Comparison of ENCODE assay signal across 6 cellular contexts in the genomic region with DNA sequence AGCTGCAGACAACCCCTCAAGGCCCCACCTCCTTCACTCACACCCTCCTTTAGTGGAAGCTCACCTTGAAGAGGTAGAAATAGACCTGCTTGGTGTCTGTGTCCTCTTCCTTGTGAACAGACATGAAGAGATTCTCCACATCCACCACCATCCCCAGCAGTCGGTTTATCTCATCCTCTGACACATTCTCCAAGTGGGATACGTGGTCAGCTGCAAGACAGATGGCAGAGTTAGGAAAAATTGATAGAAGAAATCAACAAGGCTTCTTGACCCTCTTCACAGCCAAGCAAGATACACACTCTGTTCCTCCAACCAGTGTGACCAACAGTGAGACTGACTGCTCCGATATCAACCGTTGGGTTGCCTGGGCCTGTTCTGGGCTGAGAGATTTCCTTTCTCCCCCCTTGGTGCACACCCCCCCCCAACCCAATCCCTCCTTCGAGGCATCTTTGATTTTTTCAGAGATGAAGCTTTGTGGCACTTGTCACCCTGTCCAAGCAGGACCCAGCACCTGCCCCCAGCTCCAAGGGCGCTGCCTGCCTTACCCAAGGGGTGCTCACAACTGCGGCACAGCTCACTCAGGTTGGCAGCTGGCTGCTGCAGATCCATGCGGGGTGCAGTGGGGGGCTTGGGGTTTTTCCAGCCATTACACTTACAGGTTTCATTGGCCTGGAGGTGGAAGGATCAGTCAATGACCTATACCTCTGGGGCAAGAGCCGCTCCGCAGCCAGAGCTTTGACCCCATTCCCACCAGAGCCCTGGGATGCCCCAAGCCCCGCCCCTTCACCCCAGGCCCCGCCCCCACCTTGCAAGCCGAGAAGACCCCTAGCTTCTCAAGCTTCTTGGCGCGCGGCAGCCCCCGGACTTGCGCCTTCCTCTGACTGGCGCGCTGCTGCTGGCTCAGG. TPM values are rescaled to one million over a fixed set of nuclear protein-coding genes. Genes with fewer than 3 reads are reported as not detected.
A peak's percentile ranks its signal among the peaks of the same experiment; 100 is the strongest.
DNase-seq lines count a peak whose midpoint lies in the region; ATAC-seq and TF ChIP-seq lines count a peak whose summit lies in the region.

No MANE protein-coding gene starts in this region.

- H3K36me3 ChIP-seq in SJCRH30 (peaks cover 14% of the 10 kb centered on the region), hepatocyte (replicated peaks; ENCODE audit: insufficient read depth, low read depth) (no peaks in the 10 kb centered on the region), upper lobe of left lung (peaks cover 5 to 34% (median 9%) of the 10 kb centered on the region in 4 donors)

- TF ChIP-seq CTCF in GM12864 (IDR thresholded peaks at IDR 0.05; ENCODE audit: low read depth, low read length, missing control alignments) (no peak), hepatocyte (IDR thresholded peaks at IDR 0.05; ENCODE audit: poor library complexity) (no peak), upper lobe of left lung (IDR thresholded peaks at IDR 0.05) (no peak)

- peak overlapping the region; percentile 93 for H3K4me2 ChIP-seq in hepatocyte

- ATAC-seq in upper lobe of left lung (ENCODE audit: low FRiP score in 2 of 2), result peak in 1 of 2 donors; percentile 37

- no peaks in the 10 kb centered on the region for H3K79me2 ChIP-seq in hepatocyte

- H3K27ac ChIP-seq in SJCRH30, result peak overlapping the region; percentile 55; the same call in 1 of the 2 replicates
- H3K27ac ChIP-seq in hepatocyte, result no peak overlapping the region
- peak overlapping the region; percentile 11 to 80 (median 52) for H3K27ac ChIP-seq in upper lobe of left lung

- H3K27me3 ChIP-seq in SJCRH30, result no peaks in the 10 kb centered on the region
- H3K27me3 ChIP-seq in hepatocyte, result no peaks in the 10 kb centered on the region
- H3K27me3 ChIP-seq in upper lobe of left lung, result no peaks in the 10 kb centered on the region

- no peak for TF ChIP-seq EP300 in upper lobe of left lung (IDR thresholded peaks at IDR 0.05)

- H4K20me1 ChIP-seq in hepatocyte (ENCODE audit: insufficient read depth, poor library complexity, severe bottlenecking), result no peaks in the 10 kb centered on the region

- no peak for TF ChIP-seq POLR2A in upper lobe of left lung (IDR thresholded peaks at IDR 0.05)

- peak overlapping the region; percentile 97 for H2AFZ ChIP-seq in hepatocyte

- H3K9me2 ChIP-seq in hepatocyte (replicated peaks; ENCODE audit: insufficient read depth), result no peaks in the 10 kb centered on the region

- WGBS in hepatocyte (ENCODE audit: low lambda C conversion rate, missing lambda C conversion rate), result 39% methylated on average over 16 of the region's 20 CpGs
- WGBS in upper lobe of left lung, 2 donors, result 23 to 59% methylated on average over 8 to 9 of the region's 20 CpGs

- H3K4me3 ChIP-seq in GM12864 (ENCODE audit: low read depth, low read length), result peak overlapping the region; percentile 56
- H3K4me3 ChIP-seq in SJCRH30, result peak overlapping the region; percentile 61
- H3K4me3 ChIP-seq in hepatocyte, result peak overlapping the region; percentile 97
- peak overlapping the region; percentile 82 to 94 (median 88) for H3K4me3 ChIP-seq in upper lobe of left lung

- DNase-seq in GM12864 (ENCODE audit: low read depth), result no peak
- DNase-seq in SJCRH30, result peak; percentile 43 to 67
- DNase-seq in hepatocyte (ENCODE audit: low spot score), result no peak
- no peak for DNase-seq in upper lobe of left lung
- no peak for DNase-seq in HCEC 1CT
- no peak for DNase-seq in GM19238 (ENCODE audit: insufficient read length, low spot score)

- H3K9me3 ChIP-seq in SJCRH30 (replicated peaks) (no peaks in the 10 kb centered on the region), hepatocyte (ENCODE audit: low read depth) (no peaks in the 10 kb centered on the region), upper lobe of left lung (no peaks in the 10 kb centered on the region)

- peaks cover 8% of the 10 kb centered on the region; the same call in 1 of the 2 replicates for H3K4me1 ChIP-seq in SJCRH30
- H3K4me1 ChIP-seq in hepatocyte (ENCODE audit: insufficient read depth), result peaks cover 7% of the 10 kb centered on the region
- H3K4me1 ChIP-seq in upper lobe of left lung, result peaks cover 17 to 35% (median 20%) of the 10 kb centered on the region in 4 donors

RNA-seq across cellular contexts. Expression of gene KAT2A, which starts 0.8 kb away (rescaled TPM):
- 23.5 and 27.2 TPM in 2 replicates for total RNA-seq in SJCRH30 (2014; rRNA removed; shearing (Covaris generic))
- total RNA-seq in hepatocyte, result 21.7 and 29.2 TPM in 2 replicates
- 46.7 and 60.2 TPM in 2 replicates for polyA plus RNA-seq in hepatocyte
- 100 to 1,000 TPM in 1 of 6 donors, 10 to 100 TPM in 5; 17.0 to 116 (median 32.5) TPM for total RNA-seq in upper lobe of left lung

RNA-seq across cellular contexts. Expression of gene HSPB9, which starts 2.2 kb away (rescaled TPM):
- 0.28 and 0.32 TPM in 2 replicates for total RNA-seq in SJCRH30 (2014; rRNA removed; shearing (Covaris generic))
- total RNA-seq in hepatocyte (not detected in 2 replicates), upper lobe of left lung (1 to 10 TPM in 1 of 6 donors, under 1 TPM in 1, not detected in 4; 0.15 to 1.0 TPM)
- polyA plus RNA-seq in hepatocyte, result 0.34 and 0.46 TPM in 2 replicates

RNA-seq across cellular contexts. Expression of gene DHX58, which starts 7.9 kb away (rescaled TPM):
- 0.12 TPM in 1 of 2 replicates, not detected in the other for total RNA-seq in SJCRH30 (2014; rRNA removed; shearing (Covaris generic))
- 1.6 and 3.6 TPM in 2 replicates for total RNA-seq in hepatocyte
- polyA plus RNA-seq in hepatocyte, result 1.4 and 2.2 TPM in 2 replicates
- total RNA-seq in upper lobe of left lung, result 10 to 100 TPM; 15.8 to 56.6 (median 32.6) TPM

RNA-seq across cellular contexts. Expression of gene ZNF385C, which starts 22.1 kb away (rescaled TPM):
- 1.3 and 1.5 TPM in 2 replicates for total RNA-seq in SJCRH30 (2014; rRNA removed; shearing (Covaris generic))
- 0.04 and 0.63 TPM in 2 replicates for total RNA-seq in hepatocyte
- polyA plus RNA-seq in hepatocyte, result 0.45 and 1.4 TPM in 2 replicates
- total RNA-seq in upper lobe of left lung, result 1 to 10 TPM in 2 of 6 donors, under 1 TPM in 4; 0.30 to 2.1 (median 0.44) TPM

RNA-seq across cellular contexts. Expression of gene RAB5C, which starts 34.4 kb away (rescaled TPM):
- total RNA-seq in SJCRH30 (2014; rRNA removed; shearing (Covaris generic)), result 90.2 and 91.1 TPM in 2 replicates
- total RNA-seq in hepatocyte (123 and 158 TPM in 2 replicates), upper lobe of left lung (100 to 1,000 TPM in 3 of 6 donors, 10 to 100 TPM in 3; 57.6 to 183 (median 133) TPM)
- polyA plus RNA-seq in hepatocyte, result 172 and 184 TPM in 2 replicates

Comparison
In these comparisons a context has a peak if more than half of its experiments do, and no peak if none do; other contexts are left out.
1. DNase-seq: peak in SJCRH30 (2 of 2); none in GM12864 (single experiment), hepatocyte (single experiment), upper lobe of left lung (0 of 2), HCEC 1CT (single experiment) and GM19238 (single experiment).
2. Peak in every context shown above with its lines, with median percentiles within 50 percentile points of each other: H3K4me3 ChIP-seq.